Comparison of ENCODE assay signal across 8 cellular contexts in genomic region chr22:35539910-35540599, GRCh38. TPM values are rescaled to one million over a fixed set of nuclear protein-coding genes. Genes with fewer than 3 reads are reported as not detected.
A peak's percentile ranks its signal among the peaks of the same experiment; 100 is the strongest.
DNase-seq lines count a peak whose midpoint lies in the region; ATAC-seq and TF ChIP-seq lines count a peak whose summit lies in the region.

No MANE protein-coding gene starts in this region.

- peaks cover 24% of the 10 kb centered on the region for H3K4me1 ChIP-seq in HUES6 (ENCODE audit: control insufficient read depth, insufficient read depth, low read length)

- no peak for TF ChIP-seq POLR2A in GM18505 (IDR thresholded peaks at IDR 0.05; ENCODE audit: borderline replicate concordance, extremely low read depth, insufficient read depth, insufficient read length)

- H3K27ac ChIP-seq in HUES6 (ENCODE audit: low read depth, low read length) = no peak overlapping the region

- no peak for ATAC-seq in GM18505 (IDR thresholded peaks at IDR 0.05; ENCODE audit: unreplicated experiment)

- DNase-seq in GM06990 (ENCODE audit: extremely low read depth, insufficient read length) (peak; percentile 56), cerebellum (ENCODE audit: low spot score) (peak; percentile 79), left kidney (ENCODE audit: low read depth, low spot score) (peak; percentile 82), SK-N-DZ (ENCODE audit: low spot score) (no peak)
- peak; percentile 55 to 60 for DNase-seq in activated CD4-positive, alpha-beta T cell treated with anti-CD3 and anti-CD28 coated beads for 24 hours (ENCODE audit: low read depth in 2 of 2)
- peak; percentile 33 for DNase-seq in stimulated activated CD4-positive, alpha-beta T cell treated with anti-CD3 and anti-CD28 coated beads, Interleukin-1b, Interleukin-23, amount 100 ng/mL, for 48 hours

- H3K27me3 ChIP-seq in GM06990 (replicated peaks; ENCODE audit: control insufficient read depth, insufficient read depth, low read length) (peaks cover 2% of the 10 kb centered on the region; the same call in 1 of the 2 replicates), HUES6 (ENCODE audit: control insufficient read depth, insufficient read depth, low read length) (peaks cover 48% of the 10 kb centered on the region)

- H3K4me3 ChIP-seq in GM06990 (replicated peaks; ENCODE audit: low read depth, low read length) (peak overlapping the region; percentile 57), HUES6 (ENCODE audit: low read depth, low read length) (peak overlapping the region; percentile 78)

- no peak overlapping the region for H3K9ac ChIP-seq in HUES6 (ENCODE audit: low read length)

- no peaks in the 10 kb centered on the region for H3K9me3 ChIP-seq in HUES6 (ENCODE audit: control insufficient read depth, insufficient read depth, low read depth, low read length)

- TF ChIP-seq CTCF in GM06990 (IDR thresholded peaks at IDR 0.05; ENCODE audit: insufficient read depth, low read length, poor library complexity, severe bottlenecking) = no peak

- no peaks in the 10 kb centered on the region for H3K36me3 ChIP-seq in GM06990 (ENCODE audit: control insufficient read depth, insufficient read depth, low read length)
- H3K36me3 ChIP-seq in HUES6 (ENCODE audit: control insufficient read depth, insufficient read depth, low read length) = no peaks in the 10 kb centered on the region

RNA-seq across cellular contexts. Expression of gene RASD2, which starts 0.6 kb away (rescaled TPM):
- total RNA-seq in cerebellum = 1.5 TPM
- polyA plus RNA-seq in SK-N-DZ (2014; cell fraction: cytosol; rRNA removed) = not detected in 2 replicates
- polyA plus RNA-seq in SK-N-DZ (2014; cell fraction: nucleus; rRNA removed) = not detected in 2 replicates
